8 cellular contexts compared by ENCODE assay signal in genomic region chr2:73085691-73086090, GRCh38. TPM values are rescaled to one million over a fixed set of nuclear protein-coding genes. Genes with fewer than 3 reads are reported as not detected.
DNase-seq lines count a peak whose midpoint lies in the region; ATAC-seq and TF ChIP-seq lines count a peak whose summit lies in the region.

No MANE protein-coding gene starts in this region.

- H3K27ac Mint-ChIP-seq in activated naive CD8-positive, alpha-beta T cell treated with anti-CD3 and anti-CD28 coated beads, Interleukin-2, amount 10 ng/mL, durations not matched to agents 7 days and 5 days = no peak overlapping the region

- H3K9me3 ChIP-seq in HAP-1 (no peaks in the 10 kb centered on the region), MG63 (no peaks in the 10 kb centered on the region), heart right ventricle (no peaks in the 10 kb centered on the region)

- H3K4me1 ChIP-seq in HAP-1 = no peaks in the 10 kb centered on the region
- peaks cover 0 to 53% (median 20%) of the 10 kb centered on the region in 9 donors for H3K4me1 ChIP-seq in heart right ventricle

- H3K27ac ChIP-seq in heart right ventricle = no peak overlapping the region

- in situ Hi-C loops in HAP-1 (cut with MboI; ENCODE audit: low sequenced_read_pairs) = no loop called here

- no peaks in the 10 kb centered on the region for H3K4me1 Mint-ChIP-seq in activated naive CD8-positive, alpha-beta T cell treated with anti-CD3 and anti-CD28 coated beads, Interleukin-2, amount 10 ng/mL, durations not matched to agents 7 days and 5 days

- 19% methylated on average over 6 of the region's 6 CpGs for WGBS in heart right ventricle, 2 donors

- POLR2A ChIA-PET in activated naive CD8-positive, alpha-beta T cell treated with anti-CD3 and anti-CD28 coated beads, Interleukin-2, amount 10 ng/mL, durations not matched to agents 7 days and 5 days (lab: Charles Lee) = no interaction called here

- H3K4me3 ChIP-seq in HAP-1 (no peak overlapping the region), MG63 (no peak overlapping the region), heart right ventricle (no peak overlapping the region)

- H3K27me3 ChIP-seq in HAP-1 (ENCODE audit: low read depth) (no peaks in the 10 kb centered on the region), MG63 (no peaks in the 10 kb centered on the region), heart right ventricle (no peaks in the 10 kb centered on the region)

- intact Hi-C loops in heart right ventricle (cut with DNase I) = loop anchor here (1.0 to 10.0 kb wide), 8 partner anchors 69 to 191 kb away; no protein-coding TSS in a partner anchor

- H3K27me3 Mint-ChIP-seq in activated naive CD8-positive, alpha-beta T cell treated with anti-CD3 and anti-CD28 coated beads, Interleukin-2, amount 10 ng/mL, durations not matched to agents 7 days and 5 days = peaks cover 2% of the 10 kb centered on the region

- no peaks in the 10 kb centered on the region for H3K9me3 Mint-ChIP-seq in activated naive CD8-positive, alpha-beta T cell treated with anti-CD3 and anti-CD28 coated beads, Interleukin-2, amount 10 ng/mL, durations not matched to agents 7 days and 5 days

- peaks cover 22% of the 10 kb centered on the region for H3K36me3 ChIP-seq in HAP-1 (replicated peaks)
- H3K36me3 ChIP-seq in MG63 = peaks cover 39% of the 10 kb centered on the region
- H3K36me3 ChIP-seq in heart right ventricle = peaks cover 0 to 30% (median 13%) of the 10 kb centered on the region in 9 donors

- DNase-seq in HAP-1 (ENCODE audit: low spot score in 2 of 2) (peak; percentile 27 to 89), MG63 (peak; percentile 66), SW480 (ENCODE audit: low spot score) (peak; percentile 61), heart right ventricle (peak; percentile 81 to 84), renal cortical epithelial cell (ENCODE audit: low read depth) (peak; percentile 51)
- peak; percentile 85 for DNase-seq in activated naive CD8-positive, alpha-beta T cell treated with anti-CD3 and anti-CD28 coated beads, Interleukin-2, amount 10 ng/mL, durations not matched to agents 7 days and 5 days

- peak; percentile 88 for ATAC-seq in activated naive CD8-positive, alpha-beta T cell treated with anti-CD3 and anti-CD28 coated beads, Interleukin-2, amount 10 ng/mL, durations not matched to agents 7 days and 5 days (ENCODE audit: low read depth)
- ATAC-seq in heart right ventricle = peak; percentile 57 to 84 (median 66)
- no peak for ATAC-seq in GM18870 (IDR thresholded peaks at IDR 0.05; ENCODE audit: unreplicated experiment)

- no peaks in the 10 kb centered on the region for H3K36me3 Mint-ChIP-seq in activated naive CD8-positive, alpha-beta T cell treated with anti-CD3 and anti-CD28 coated beads, Interleukin-2, amount 10 ng/mL, durations not matched to agents 7 days and 5 days

- TF ChIP-seq CTCF in GM12801 (IDR thresholded peaks at IDR 0.05; ENCODE audit: extremely low read depth, insufficient read length) (peak; percentile 21), heart right ventricle (IDR thresholded peaks at IDR 0.05) (peak; percentile 82 to 98 (median 94))

- H3K4me3 Mint-ChIP-seq in activated naive CD8-positive, alpha-beta T cell treated with anti-CD3 and anti-CD28 coated beads, Interleukin-2, amount 10 ng/mL, durations not matched to agents 7 days and 5 days = no peak overlapping the region

RNA-seq across cellular contexts. Expression of gene SFXN5, which starts 14.2 kb away (rescaled TPM):
- total RNA-seq in MG63 (2014; rRNA removed; shearing (Covaris generic); ENCODE audit: low replicate concordance) = 2.4 and 6.2 TPM in 2 replicates
- total RNA-seq in activated naive CD8-positive, alpha-beta T cell treated with anti-CD3 and anti-CD28 coated beads, Interleukin-2, amount 10 ng/mL, durations not matched to agents 7 days and 5 days = 10 to 100 TPM; 11.9 to 13.3 TPM
- total RNA-seq in heart right ventricle (10 to 100 TPM in 5 of 10 donors, 1 to 10 TPM in 5; 7.3 to 11.8 (median 10.0) TPM), renal cortical epithelial cell (5.9 and 16.0 TPM in 2 replicates)
- 1 to 10 TPM; 4.4 to 9.5 TPM for polyA plus RNA-seq in heart right ventricle

RNA-seq across cellular contexts. Expression of gene RAB11FIP5, which starts 27.1 kb away (rescaled TPM):
- total RNA-seq in MG63 (2014; rRNA removed; shearing (Covaris generic); ENCODE audit: low replicate concordance) = 25.8 and 43.8 TPM in 2 replicates
- 1 to 10 TPM; 4.8 to 4.9 TPM for total RNA-seq in activated naive CD8-positive, alpha-beta T cell treated with anti-CD3 and anti-CD28 coated beads, Interleukin-2, amount 10 ng/mL, durations not matched to agents 7 days and 5 days
- total RNA-seq in heart right ventricle = 10 to 100 TPM; 16.3 to 30.4 (median 22.3) TPM
- polyA plus RNA-seq in heart right ventricle = 10 to 100 TPM in 1 of 2 donors, 1 to 10 TPM in 1; 6.8 to 25.2 TPM
- 43.4 and 102 TPM in 2 replicates for total RNA-seq in renal cortical epithelial cell
